Comparison of ENCODE assay signal across 9 cellular contexts in the genomic region with DNA sequence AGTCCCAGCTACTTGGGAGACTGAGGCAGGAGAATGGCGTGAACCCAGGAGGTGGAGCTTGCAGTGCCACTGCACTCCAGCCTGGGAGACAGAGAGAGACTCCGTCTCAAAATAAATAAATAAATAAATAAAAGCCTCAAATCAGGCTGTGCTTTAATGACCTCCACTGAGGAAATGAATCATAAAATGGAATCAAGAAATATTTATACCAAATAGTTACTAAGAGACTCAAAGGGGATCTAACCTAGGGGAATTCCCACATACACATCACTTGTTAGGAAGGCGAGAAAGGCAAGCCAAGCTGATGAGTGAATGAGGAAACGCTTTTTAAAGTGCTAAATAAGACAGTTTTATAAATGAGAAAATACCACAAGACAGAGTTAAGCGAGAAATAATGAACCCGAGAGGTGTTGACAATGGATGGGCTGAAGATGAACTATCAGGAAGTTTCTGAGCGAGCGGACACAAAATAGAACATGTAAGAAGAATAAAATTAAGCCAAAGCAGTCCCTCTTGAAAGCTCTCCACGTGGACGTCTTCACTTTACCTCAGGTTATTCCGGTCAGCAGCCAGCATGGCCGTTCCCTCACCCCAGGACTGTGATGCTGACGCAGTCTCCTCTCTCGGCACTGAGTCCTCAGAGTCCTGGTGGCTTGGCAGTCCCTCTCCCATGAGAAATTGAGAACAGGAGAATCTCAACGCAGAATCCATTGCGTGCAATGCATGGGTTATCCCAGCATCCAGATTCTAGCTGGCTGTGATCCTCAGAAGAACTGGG. TPM values are rescaled to one million over a fixed set of nuclear protein-coding genes. Genes with fewer than 3 reads are reported as not detected.
A peak's percentile ranks its signal among the peaks of the same experiment; 100 is the strongest.
DNase-seq lines count a peak whose midpoint lies in the region; ATAC-seq and TF ChIP-seq lines count a peak whose summit lies in the region.
"Had no signal": no experiment of that assay in that cellular context is flagged by ENCODE, and none has a peak within 500 bp of the region (broad histone marks: within the 10 kb centered on the region; RNA-seq: fewer than 3 reads in every experiment).

No MANE protein-coding gene starts in this region.

- H3K4me1 ChIP-seq in ascending aorta = peaks cover 9 to 24% of the 10 kb centered on the region in 2 donors
- H3K4me1 ChIP-seq in left ventricle myocardium inferior = peaks cover 49% of the 10 kb centered on the region
- peaks cover 0 to 64% (median 43%) of the 10 kb centered on the region in 4 donors for H3K4me1 ChIP-seq in sigmoid colon

- no peak for TF ChIP-seq POLR2A in sigmoid colon (IDR thresholded peaks at IDR 0.05)

- H3K36me3 ChIP-seq in ascending aorta (no peaks in the 10 kb centered on the region), left ventricle myocardium inferior (no peaks in the 10 kb centered on the region), sigmoid colon (no peaks in the 10 kb centered on the region)

- intact Hi-C loops in ascending aorta (cut with DNase I) = loop anchor here (2.0 kb wide), 1 partner anchor 65 kb away; no protein-coding TSS in a partner anchor
- intact Hi-C loops in left ventricle myocardium inferior (cut with micrococcal nuclease) = no loop called here
- intact Hi-C loops in sigmoid colon (cut with DNase I) = no loop called here

- TF ChIP-seq CTCF in ascending aorta (IDR thresholded peaks at IDR 0.05) (no peak), left ventricle myocardium inferior (IDR thresholded peaks at IDR 0.05; ENCODE audit: borderline replicate concordance) (no peak), sigmoid colon (IDR thresholded peaks at IDR 0.05) (no peak)

- H3K9me3 ChIP-seq in ascending aorta = no peaks in the 10 kb centered on the region
- H3K9me3 ChIP-seq in left ventricle myocardium inferior (replicated peaks) = no peaks in the 10 kb centered on the region
- no peaks in the 10 kb centered on the region for H3K9me3 ChIP-seq in sigmoid colon

- no peak for ATAC-seq in GM18858 (IDR thresholded peaks at IDR 0.05; ENCODE audit: unreplicated experiment)
- no peak for ATAC-seq in stimulated activated naive CD8-positive, alpha-beta T cell treated with anti-CD3 and anti-CD28 coated beads, Interleukin-15, Interleukin-2, amounts not matched to agents 100 U/mL and 50 U/mL, for 24 hours

- H3K27me3 ChIP-seq in ascending aorta (no peaks in the 10 kb centered on the region), left ventricle myocardium inferior (ENCODE audit: low read depth) (no peaks in the 10 kb centered on the region), sigmoid colon (no peaks in the 10 kb centered on the region)

- WGBS in sigmoid colon, 2 donors = 82 to 88% methylated on average over 16 of the region's 16 CpGs

- TF ChIP-seq EP300 in sigmoid colon (IDR thresholded peaks at IDR 0.05) = no peak

- H3K27ac ChIP-seq in ascending aorta (peak overlapping the region; percentile 84), left ventricle myocardium inferior (replicated peaks) (peak overlapping the region; percentile 90), sigmoid colon (peak overlapping the region; percentile 71 to 81 (median 78))

- DNase-seq in EL (peak; percentile 91), ascending aorta (ENCODE audit: low spot score in 2 of 2) (peak in 1 of 2 donors; percentile 70), left ventricle myocardium inferior (no peak), sigmoid colon (peak; percentile 68), NCI-H2171 treated with DMSO at 0.1 percent for 48 hours (lab: John Stamatoyannopoulos, UW) (no peak), NCI-H510A (lab: John Stamatoyannopoulos, UW) (no peak)
- no peak for DNase-seq in stimulated activated naive CD8-positive, alpha-beta T cell treated with anti-CD3 and anti-CD28 coated beads, Interleukin-15, Interleukin-2, amounts not matched to agents 100 U/mL and 50 U/mL, for 24 hours
- DNase-seq: hippocampal formation had no signal

- H3K4me3 ChIP-seq in ascending aorta (no peak overlapping the region), left ventricle myocardium inferior (peak overlapping the region; percentile 17), sigmoid colon (no peak overlapping the region)

RNA-seq across cellular contexts. Expression of a gene that starts 22.4 kb away (rescaled TPM):
- total RNA-seq in ascending aorta (188 TPM), left ventricle myocardium inferior (15.7 TPM), sigmoid colon (100 to 1,000 TPM in 1 of 4 donors, 10 to 100 TPM in 3; 34.4 to 126 (median 48.3) TPM)
- polyA plus RNA-seq in sigmoid colon = 10 to 100 TPM in 1 of 3 donors, 1 to 10 TPM in 2; 1.2 to 13.6 (median 1.8) TPM

Comparison
In these comparisons a context has a peak if more than half of its experiments do, and no peak if none do; other contexts are left out.
1. DNase-seq: peak in EL (single experiment) and sigmoid colon (single experiment); none in left ventricle myocardium inferior (single experiment), NCI-H2171 treated with DMSO at 0.1 percent for 48 hours (single experiment), stimulated activated naive CD8-positive, alpha-beta T cell treated with anti-CD3 and anti-CD28 coated beads, Interleukin-15, Interleukin-2, amounts not matched to agents 100 U/mL and 50 U/mL, for 24 hours (single experiment) and NCI-H510A (single experiment).
2. Peak in every context shown above with its lines, with median percentiles within 50 percentile points of each other: H3K27ac ChIP-seq.